8 cellular contexts compared by ENCODE assay signal in genomic region chr1:17335821-17336718, GRCh38.
A peak's percentile ranks its signal among the peaks of the same experiment; 100 is the strongest.
DNase-seq lines count a peak whose midpoint lies in the region; ATAC-seq and TF ChIP-seq lines count a peak whose summit lies in the region.

No MANE protein-coding gene starts in this region.

- TF ChIP-seq CTCF in astrocyte of the spinal cord (IDR thresholded peaks at IDR 0.05; ENCODE audit: low read depth, low read length): peak; percentile 90

- in situ Hi-C loops in astrocyte of the spinal cord (cut with HindIII; ENCODE audit: low sequenced_read_pairs): no loop called here

- no peak for ATAC-seq in HG02610 (IDR thresholded peaks at IDR 0.05; ENCODE audit: unreplicated experiment)

- peak; percentile 46 for DNase-seq in GM04504 (ENCODE audit: low read depth)
- peak; percentile 43 for DNase-seq in NCI-H1048 (lab: John Stamatoyannopoulos, UW)
- DNase-seq in T-helper 9 cell: peak; percentile 62
- DNase-seq in astrocyte of the spinal cord (ENCODE audit: low read depth, low spot score): peak; percentile 39
- peak; percentile 83 for DNase-seq in iPS-NIHi7 (ENCODE audit: extremely low spot score)
- peak; percentile 61 for DNase-seq in stimulated activated CD4-positive, alpha-beta T cell treated with anti-CD3 and anti-CD28 coated beads, Interleukin-12 subunit alpha, Interleukin-12 subunit beta, amount 100 ng/mL, for 4 hours
- DNase-seq in T1000 (lab: John Stamatoyannopoulos, UW): no peak

- H3K4me3 ChIP-seq in astrocyte of the spinal cord (ENCODE audit: low read depth, low read length): no peak overlapping the region
